21 cellular contexts compared by ENCODE assay signal in genomic region chr18:37525302-37525585, GRCh38. TPM values are rescaled to one million over a fixed set of nuclear protein-coding genes. Genes with fewer than 3 reads are reported as not detected.
DNase-seq lines count a peak whose midpoint lies in the region; ATAC-seq and TF ChIP-seq lines count a peak whose summit lies in the region.
"Had no signal": no experiment of that assay in that cellular context is flagged by ENCODE, and none has a peak within 500 bp of the region (broad histone marks: within the 10 kb centered on the region; RNA-seq: fewer than 3 reads in every experiment).

No MANE protein-coding gene starts in this region.

- H3K79me2 ChIP-seq in mammary epithelial cell (ENCODE audit: insufficient read depth, low read length), result no peaks in the 10 kb centered on the region

- H3K4me3 Mint-ChIP-seq in brain, result peak overlapping the region; percentile 57 to 78 (median 71)
- no peak overlapping the region for H3K4me3 Mint-ChIP-seq in T-helper 17 cell

- H3K27me3 ChIP-seq in iPS-20b (ENCODE audit: insufficient read depth, low read length) (peaks cover 68% of the 10 kb centered on the region), mammary epithelial cell (ENCODE audit: insufficient read depth, low read length) (peaks cover 8% of the 10 kb centered on the region)
- H3K27me3 ChIP-seq: SJSA1 had no signal

- H3K27ac ChIP-seq in iPS-20b (ENCODE audit: low read length) (no peak overlapping the region), mammary epithelial cell (ENCODE audit: insufficient read depth, low read depth, low read length) (no peak overlapping the region)
- H3K27ac ChIP-seq: A549, C4-2B, HL-60, RWPE1, SJSA1 had no signal

- dilution Hi-C loops in mammary epithelial cell (cut with HindIII; ENCODE audit: low sequenced_read_pairs), result no loop called here

- no peaks in the 10 kb centered on the region for H3K9me3 ChIP-seq in iPS-20b (ENCODE audit: insufficient read depth, low read depth, low read length)
- no peaks in the 10 kb centered on the region for H3K9me3 ChIP-seq in T-helper 17 cell (ENCODE audit: control insufficient read depth, low read length, poor library complexity, severe bottlenecking)
- H3K9me3 ChIP-seq in mammary epithelial cell (replicated peaks; ENCODE audit: insufficient read depth, low read length), result no peaks in the 10 kb centered on the region
- H3K9me3 ChIP-seq: A549, SJSA1 had no signal

- H3K4me2 ChIP-seq in mammary epithelial cell (ENCODE audit: insufficient read depth, low read depth, low read length), result no peak overlapping the region

- no peak for ATAC-seq in T-helper 17 cell
- ATAC-seq: HCT116 had no signal

- no peak overlapping the region for H2AFZ ChIP-seq in mammary epithelial cell (ENCODE audit: low read depth, low read length)

- H3K27me3 Mint-ChIP-seq in brain, result peaks cover 24% of the 10 kb centered on the region
- peaks cover 55% of the 10 kb centered on the region for H3K27me3 Mint-ChIP-seq in T-helper 17 cell

- H3K4me1 ChIP-seq in iPS-20b (ENCODE audit: insufficient read depth, low read length), result peaks cover 15% of the 10 kb centered on the region; the same call in 1 of the 2 replicates
- no peaks in the 10 kb centered on the region for H3K4me1 ChIP-seq in mammary epithelial cell (ENCODE audit: insufficient read depth, low read length)
- H3K4me1 ChIP-seq: A549, SJSA1 had no signal

- intact Hi-C loops in mammary epithelial cell (cut with micrococcal nuclease), result no loop called here

- BruUV-seq in mammary epithelial cell (replicated peaks; lab: Mats Ljungman, UMichigan), result no TSS peak

- H3K36me3 ChIP-seq in iPS-20b (ENCODE audit: insufficient read depth, low read depth, low read length), result no peaks in the 10 kb centered on the region
- no peaks in the 10 kb centered on the region for H3K36me3 ChIP-seq in mammary epithelial cell (ENCODE audit: insufficient read depth, low read length)
- H3K36me3 ChIP-seq: SJSA1 had no signal

- H3K27ac Mint-ChIP-seq in brain (peak overlapping the region in 1 of 5 experiments; percentile 91), T-helper 17 cell (no peak overlapping the region)

- TF ChIP-seq CTCF in brain (conservative IDR thresholded peaks at IDR 0.05) (no peak), mammary epithelial cell (conservative IDR thresholded peaks at IDR 0.05 in 1 of 2, IDR thresholded peaks at IDR 0.05 in 1 of 2; ENCODE audit: extremely low read depth in 1 of 2, insufficient read depth in 1 of 2, low read depth in 1 of 2, low read length in 2 of 2) (no peak)

- 82% methylated on average over 7 of the region's 8 CpGs for WGBS in mammary epithelial cell (ENCODE audit: low coverage, missing lambda C conversion rate)

- DNase-seq in NCI-H2227 (lab: John Stamatoyannopoulos, UW; ENCODE audit: unreplicated experiment) (peak; percentile 22), NCI-H2227 treated with DMSO at 0.1 percent for 48 hours (lab: John Stamatoyannopoulos, UW) (no peak), T-helper 17 cell (no peak), mammary epithelial cell (no peak)
- no peak for DNase-seq in stimulated activated CD4-positive, alpha-beta T cell treated with anti-CD3 and anti-CD28 coated beads, Interleukin-15, amount 100 ng/mL, for 24 hours
- DNase-seq: KG1; NCI-H1092 treated with DMSO at 0.1 percent for 48 hours; NCI-H187 treated with DMSO at 0.1 percent for 48 hours; NCI-H226; NCI-H526; NK-92 treated with Interleukin-12 subunit alpha and Interleukin-12 subunit beta, amount 100 ng/mL, for 24 hours; OCI-M1 had no signal

- CTCF ChIA-PET in mammary epithelial cell (lab: Charles Lee; ENCODE audit: low non-redundant PET), result no interaction called here

- H3K9me3 Mint-ChIP-seq in brain, result peaks cover 0 to 5% (median 0%) of the 10 kb centered on the region in 5 experiments

- H3K36me3 Mint-ChIP-seq in brain (peaks cover 5% of the 10 kb centered on the region), T-helper 17 cell (ENCODE audit: low read depth) (peaks cover 5% of the 10 kb centered on the region)

- in situ Hi-C loops in mammary epithelial cell (cut with MboI; ENCODE audit: low sequenced_read_pairs in 2 of 2), result no loop called here

- H3K4me1 Mint-ChIP-seq in brain (peaks cover 75% of the 10 kb centered on the region), T-helper 17 cell (peaks cover 5% of the 10 kb centered on the region)

- H4K20me1 ChIP-seq in mammary epithelial cell (ENCODE audit: insufficient read depth, low read length), result no peaks in the 10 kb centered on the region

- H3K4me3 ChIP-seq in iPS-20b (ENCODE audit: low read length), result peak overlapping the region; percentile 60
- H3K4me3 ChIP-seq in mammary epithelial cell (replicated peaks in 1 of 3; ENCODE audit: insufficient read depth in 1 of 3, low read depth in 2 of 3, low read length in 3 of 3), result no peak overlapping the region
- H3K4me3 ChIP-seq: SJSA1 had no signal

- no peak overlapping the region; the same call in 1 of the 2 replicates for H3K9ac ChIP-seq in iPS-20b (ENCODE audit: low read depth, low read length)
- H3K9ac ChIP-seq in mammary epithelial cell (ENCODE audit: insufficient read depth, low read length), result no peak overlapping the region

RNA-seq across cellular contexts. Expression of gene CELF4, which starts 40.4 kb away (rescaled TPM):
- polyA plus RNA-seq in brain (ENCODE audit: insufficient read depth, low read depth, low replicate concordance) (74.4 TPM), mammary epithelial cell (not detected)
- total RNA-seq in T-helper 17 cell (not detected), mammary epithelial cell (under 1 TPM in 1 of 2 donors, not detected in 1; 0.67 TPM)
- polyA minus RNA-seq in mammary epithelial cell, result not detected
- total RNA-seq: MCF 10A, SJSA1 had no signal
